2 cellular contexts compared by ENCODE assay signal in genomic region chr12:26704214-26704613, GRCh38.
A peak's percentile ranks its signal among the peaks of the same experiment; 100 is the strongest.
TF ChIP-seq lines count a peak whose summit lies in the region.

No MANE protein-coding gene starts in this region.

TF ChIP-seq in HepG2, 621 proteins besides CTCF, POLR2A, EP300 and RAD21 (continued from another document):
- TF ChIP-seq ZBTB49 (CRISPR knock-in tag; IDR thresholded peaks at IDR 0.05; ENCODE audit: borderline replicate concordance) (no peak), ONECUT2 (CRISPR knock-in tag; IDR thresholded peaks at IDR 0.05) (no peak), GRHL1 (CRISPR knock-in tag; conservative IDR thresholded peaks at IDR 0.05) (no peak), ELF1 (CRISPR knock-in tag; IDR thresholded peaks at IDR 0.05) (no peak), ZSCAN22 (CRISPR knock-in tag; IDR thresholded peaks at IDR 0.05) (no peak), TBX3 (IDR thresholded peaks at IDR 0.05; ENCODE audit: borderline replicate concordance) (no peak), ZSCAN29 (CRISPR knock-in tag; conservative IDR thresholded peaks at IDR 0.05) (no peak), ZBTB34 (CRISPR knock-in tag; IDR thresholded peaks at IDR 0.05) (no peak)

TF ChIP-seq in K562, 482 proteins besides CTCF, POLR2A, EP300 and RAD21 (continued from another document):
- no peak for TF ChIP-seq PBX2 (CRISPR knock-in tag; IDR thresholded peaks at IDR 0.05; ENCODE audit: low read depth)
- TF ChIP-seq PBX2 (tag; conservative IDR thresholded peaks at IDR 0.05; ENCODE audit: low read depth): peak; percentile 54
- no peak for TF ChIP-seq ZNF830 (CRISPR knock-in tag; IDR thresholded peaks at IDR 0.05)
- no peak for TF ChIP-seq NCOA6 (IDR thresholded peaks at IDR 0.05)
- no peak for TF ChIP-seq TCF7 (IDR thresholded peaks at IDR 0.05; ENCODE audit: borderline replicate concordance)
- no peak for TF ChIP-seq CC2D1A (IDR thresholded peaks at IDR 0.05)
- no peak for TF ChIP-seq E2F6 (IDR thresholded peaks at IDR 0.05; ENCODE audit: borderline replicate concordance in 1 of 2, extremely low read depth in 1 of 2, insufficient read depth in 1 of 2, insufficient read length in 1 of 2, low read depth in 1 of 2, low read length in 1 of 2, poor library complexity in 1 of 2, severe bottlenecking in 1 of 2)
- TF ChIP-seq ZHX1 (conservative IDR thresholded peaks at IDR 0.05; ENCODE audit: low read length): no peak
- 0 out of 2 replicates have a peak, but pooled peaks have one; percentile 28 for TF ChIP-seq MEF2D (tag; conservative IDR thresholded peaks at IDR 0.05; ENCODE audit: low read depth)
- no peak for TF ChIP-seq CREB5 (CRISPR knock-in tag; IDR thresholded peaks at IDR 0.05)
- no peak for TF ChIP-seq ZNF445 (CRISPR knock-in tag; IDR thresholded peaks at IDR 0.05; ENCODE audit: low read depth)
